ENCODE assay signal across 16 cellular contexts in the genomic region with DNA sequence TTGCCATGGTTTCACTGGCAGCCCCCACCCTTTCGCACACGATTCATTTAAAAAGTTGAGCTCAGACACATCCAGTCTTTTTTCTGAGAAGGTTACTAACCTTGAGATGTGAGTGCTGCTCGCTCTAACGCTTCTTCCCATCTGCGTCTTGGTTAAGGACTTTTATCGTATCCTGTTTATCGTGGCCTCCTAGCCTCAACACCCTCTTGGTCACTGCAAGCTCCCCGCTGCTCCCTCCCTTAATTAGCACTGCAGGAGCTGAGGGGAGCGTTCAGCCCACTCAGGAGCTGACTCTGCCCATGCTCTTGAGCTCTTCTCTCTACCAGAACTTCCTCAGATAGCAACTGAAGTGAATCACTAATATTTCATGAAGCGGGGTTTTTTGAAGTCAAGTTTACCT. TPM values are rescaled to one million over a fixed set of nuclear protein-coding genes. Genes with fewer than 3 reads are reported as not detected.
DNase-seq lines count a peak whose midpoint lies in the region; ATAC-seq and TF ChIP-seq lines count a peak whose summit lies in the region.
"Had no signal": no experiment of that assay in that cellular context is flagged by ENCODE, and none has a peak within 500 bp of the region (broad histone marks: within the 10 kb centered on the region; RNA-seq: fewer than 3 reads in every experiment).

No MANE protein-coding gene starts in this region.

- no peak overlapping the region for H3K4me2 ChIP-seq in neural progenitor cell
- H3K4me2 ChIP-seq: KMS-11 had no signal

- no peaks in the 10 kb centered on the region for H3K36me3 ChIP-seq in neural progenitor cell
- H3K36me3 ChIP-seq: colonic mucosa, SJSA1, WERI-Rb-1 had no signal

- no peaks in the 10 kb centered on the region for H3K36me3 Mint-ChIP-seq in neural progenitor cell

- H3K9me3 Mint-ChIP-seq in neural progenitor cell = no peaks in the 10 kb centered on the region
- H3K9me3 Mint-ChIP-seq: immature natural killer cell had no signal

- ATAC-seq in activated CD4-positive, CD25-positive, alpha-beta regulatory T cell treated with anti-CD3 and anti-CD28 coated beads, Interleukin-2, amount 50 U/mL, for 24 hours = peak; percentile 28 to 40
- ATAC-seq in HG03025 (IDR thresholded peaks at IDR 0.05; ENCODE audit: low FRiP score, unreplicated experiment) = peak; percentile 16
- no peak for ATAC-seq in GM18868 (IDR thresholded peaks at IDR 0.05; ENCODE audit: unreplicated experiment)

- peak overlapping the region; percentile 8 for H2AFZ ChIP-seq in neural progenitor cell (replicated peaks)

- H3K4me1 ChIP-seq in neural progenitor cell = peaks cover 7% of the 10 kb centered on the region
- H3K4me1 ChIP-seq: colonic mucosa, SJSA1, tibial nerve had no signal

- no peaks in the 10 kb centered on the region for H3K4me1 Mint-ChIP-seq in neural progenitor cell

- no peak for TF ChIP-seq CTCF in neural progenitor cell (IDR thresholded peaks at IDR 0.05)

- no peak for DNase-seq in activated CD4-positive, CD25-positive, alpha-beta regulatory T cell (lab: John Stamatoyannopoulos, UW)
- peak; percentile 32 for DNase-seq in activated naive CD4-positive, alpha-beta T cell treated with anti-CD3 and anti-CD28 coated beads, Interleukin-2, amount 50 U/mL, for 16 hours
- DNase-seq in neural progenitor cell (ENCODE audit: low spot score) = peak; percentile 6
- DNase-seq in SKM-1 (lab: John Stamatoyannopoulos, UW; ENCODE audit: unreplicated experiment) = no peak
- DNase-seq in GM19238 (ENCODE audit: insufficient read length, low spot score) = no peak
- DNase-seq: activated naive CD8-positive, alpha-beta T cell treated with anti-CD3 and anti-CD28 coated beads for 36 hours; colonic mucosa; immature natural killer cell; NCI-H1930; WERI-Rb-1 had no signal

- H3K27ac Mint-ChIP-seq in neural progenitor cell = no peak overlapping the region
- H3K27ac Mint-ChIP-seq: activated naive CD8-positive, alpha-beta T cell treated with anti-CD3 and anti-CD28 coated beads for 36 hours; immature natural killer cell had no signal

- H3K27me3 ChIP-seq in neural progenitor cell = no peaks in the 10 kb centered on the region
- H3K27me3 ChIP-seq: colonic mucosa, SJSA1, tibial nerve had no signal

- H3F3A ChIP-seq in neural progenitor cell (ENCODE audit: low read depth) = no peaks in the 10 kb centered on the region

- H3K9ac ChIP-seq in neural progenitor cell = no peak overlapping the region
- H3K9ac ChIP-seq: KMS-11 had no signal

- no peak overlapping the region for H3K4me3 ChIP-seq in neural progenitor cell
- H3K4me3 ChIP-seq: colonic mucosa, SJSA1, tibial nerve had no signal

- no peak overlapping the region for H3K4me3 Mint-ChIP-seq in neural progenitor cell
- H3K4me3 Mint-ChIP-seq: activated naive CD8-positive, alpha-beta T cell treated with anti-CD3 and anti-CD28 coated beads for 36 hours; immature natural killer cell had no signal

- H3K9me3 ChIP-seq in neural progenitor cell (ENCODE audit: low read depth) = no peaks in the 10 kb centered on the region
- H3K9me3 ChIP-seq: colonic mucosa, SJSA1 had no signal

- H3K27ac ChIP-seq in neural progenitor cell = no peak overlapping the region
- H3K27ac ChIP-seq: colonic mucosa, KMS-11, SJSA1, tibial nerve, WERI-Rb-1 had no signal

- peaks cover 5% of the 10 kb centered on the region for H3K27me3 Mint-ChIP-seq in neural progenitor cell (ENCODE audit: insufficient read depth, low read depth)
- H3K27me3 Mint-ChIP-seq: activated naive CD8-positive, alpha-beta T cell treated with anti-CD3 and anti-CD28 coated beads for 36 hours had no signal

- no peaks in the 10 kb centered on the region for H3K79me2 ChIP-seq in neural progenitor cell (ENCODE audit: low read depth)

- H4K20me1 ChIP-seq in neural progenitor cell (ENCODE audit: low read depth) = no peaks in the 10 kb centered on the region

RNA-seq across cellular contexts. Expression of gene CD226, which starts 9.0 kb away (rescaled TPM):
- total RNA-seq in neural progenitor cell (ENCODE audit: low replicate concordance) = 0.06 TPM in 1 of 2 replicates, not detected in the other

Comparison
In these comparisons a context has a peak if more than half of its experiments do, and no peak if none do; other contexts are left out.
1. DNase-seq: peak in activated naive CD4-positive, alpha-beta T cell treated with anti-CD3 and anti-CD28 coated beads, Interleukin-2, amount 50 U/mL, for 16 hours (single experiment) and neural progenitor cell (single experiment); none in activated CD4-positive, CD25-positive, alpha-beta regulatory T cell (0 of 4), SKM-1 (single experiment) and GM19238 (single experiment).